ENCODE assay signal across 25 cellular contexts in the genomic region with DNA sequence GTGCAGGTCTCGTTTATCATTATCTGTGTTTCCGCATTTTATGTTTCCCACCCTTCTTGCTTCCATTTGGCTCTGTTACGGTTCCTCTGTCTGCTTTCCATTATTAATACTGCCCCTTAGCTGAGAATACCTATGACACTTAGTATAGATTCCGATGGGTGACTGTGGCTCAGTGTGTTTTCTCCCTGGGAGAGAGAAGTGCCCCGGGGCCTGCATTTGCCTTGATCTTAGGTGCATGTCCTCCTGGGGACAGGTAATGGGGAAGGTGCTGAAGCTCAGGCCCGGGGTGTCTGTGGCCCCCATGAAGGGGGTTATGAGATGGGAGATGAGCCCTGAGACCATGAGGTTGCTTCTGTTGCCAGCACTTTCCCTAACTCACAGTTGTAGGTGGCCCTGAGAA. TPM values are rescaled to one million over a fixed set of nuclear protein-coding genes. Genes with fewer than 3 reads are reported as not detected.
"Had no signal": no experiment of that assay in that cellular context is flagged by ENCODE, and none has a peak within 500 bp of the region (broad histone marks: within the 10 kb centered on the region; RNA-seq: fewer than 3 reads in every experiment).

No MANE protein-coding gene starts in this region.

- H3K4me3 ChIP-seq: cardiac muscle cell had no signal

- ATAC-seq: activated T-helper 17 cell treated with anti-CD3 and anti-CD28 coated beads, Interleukin-2, amount 50 U/mL, for 72 hours; PC-3; T-helper 17 cell; WTC11 had no signal

- DNase-seq: activated CD4-positive, alpha-beta T cell treated with anti-CD3 and anti-CD28 coated beads for 48 hours; activated CD4-positive, alpha-beta T cell treated with anti-CD3 and anti-CD28 coated beads, Interleukin-2, amount 50 U/mL, for 48 hours; activated CD4-positive, CD25-positive, alpha-beta regulatory T cell treated with anti-CD3 and anti-CD28 coated beads, Interleukin-2, amount 50 U/mL, for 72 hours; activated gamma-delta T cell; activated naive CD4-positive, alpha-beta T cell treated with anti-CD3 and anti-CD28 coated beads for 36 hours; activated naive CD8-positive, alpha-beta T cell treated with anti-CD3 and anti-CD28 coated beads for 36 hours; activated T-cell treated with anti-CD3 and anti-CD28 coated beads for 4 hours; activated T-cell treated with anti-CD3 and anti-CD28 coated beads, Interleukin-2, amount 50 U/mL, for 48 hours; brain microvascular endothelial cell; Kasumi-1; KBM-7; NCI-H1048; NCI-H146; NCI-H187 treated with DMSO at 0.1 percent for 48 hours; NCI-H2081 treated with DMSO at 0.1 percent for 48 hours; NCI-H446; NCI-H524; PC-3; SHP77 treated with DMSO at 0.1 percent for 48 hours; T-helper 17 cell; T-helper 9 cell had no signal

- H3K27me3 ChIP-seq: brain microvascular endothelial cell, cardiac muscle cell had no signal

- H3K36me3 ChIP-seq: brain microvascular endothelial cell, cardiac muscle cell had no signal

- H3K27ac ChIP-seq: brain microvascular endothelial cell, cardiac muscle cell had no signal

RNA-seq across cellular contexts. Expression of a gene that starts 43.4 kb away (rescaled TPM):
- total RNA-seq: M059J had no signal
